Comparison of ENCODE assay signal across 8 cellular contexts in genomic region chr15:96333194-96334016, GRCh38. TPM values are rescaled to one million over a fixed set of nuclear protein-coding genes. Genes with fewer than 3 reads are reported as not detected.
A peak's percentile ranks its signal among the peaks of the same experiment; 100 is the strongest.
DNase-seq lines count a peak whose midpoint lies in the region; ATAC-seq and TF ChIP-seq lines count a peak whose summit lies in the region.

No MANE protein-coding gene starts in this region.

- H3K9me3 ChIP-seq in RWPE2 (ENCODE audit: severe bottlenecking), result no peaks in the 10 kb centered on the region
- peaks cover 0 to 4% of the 10 kb centered on the region in 2 donors for H3K9me3 ChIP-seq in esophagus (ENCODE audit: control insufficient read depth in 2 of 2, insufficient read depth in 1 of 2, low read depth in 1 of 2, low read length in 1 of 2)

- H3K27ac ChIP-seq in RWPE2 (ENCODE audit: poor library complexity, severe bottlenecking) (peak overlapping the region; percentile 88), esophagus (ENCODE audit: low read depth in 2 of 2, low read length in 1 of 2) (peak overlapping the region; percentile 75 to 93)

- WGBS in esophagus, 2 donors, result 5 to 11% methylated on average over 57 to 62 of the region's 62 CpGs

- peak overlapping the region; percentile 94 to 97 (median 95) for H3K4me3 Mint-ChIP-seq in nephron

- H3K36me3 Mint-ChIP-seq in nephron (ENCODE audit: low read depth), result peaks cover 68% of the 10 kb centered on the region

- peaks cover 49% of the 10 kb centered on the region for H3K36me3 ChIP-seq in RWPE2 (ENCODE audit: low read depth)
- peaks cover 0 to 7% of the 10 kb centered on the region in 2 donors for H3K36me3 ChIP-seq in esophagus (ENCODE audit: control insufficient read depth in 2 of 2, insufficient read depth in 2 of 2, low read length in 1 of 2)

- ATAC-seq in RWPE2 (ENCODE audit: low read depth) (peak; percentile 3), GM19023 (IDR thresholded peaks at IDR 0.05; ENCODE audit: unreplicated experiment) (no peak), GM21737 (IDR thresholded peaks at IDR 0.05; ENCODE audit: unreplicated experiment) (no peak)

- H3K27me3 ChIP-seq in RWPE2 (ENCODE audit: insufficient read depth, poor library complexity, severe bottlenecking) (no peaks in the 10 kb centered on the region), esophagus (ENCODE audit: control insufficient read depth in 1 of 2, insufficient read depth in 2 of 2, low read length in 2 of 2) (no peaks in the 10 kb centered on the region)

- H3K4me1 Mint-ChIP-seq in nephron, result peaks cover 18% of the 10 kb centered on the region

- H3K4me3 ChIP-seq in RWPE2 (ENCODE audit: severe bottlenecking) (peak overlapping the region; percentile 86), esophagus (ENCODE audit: low read depth in 1 of 2, low read length in 2 of 2) (peak overlapping the region; percentile 53 to 67)

- no peak for TF ChIP-seq CTCF in RWPE2 (IDR thresholded peaks at IDR 0.05; ENCODE audit: poor library complexity, severe bottlenecking)
- TF ChIP-seq CTCF in nephron (IDR thresholded peaks at IDR 0.05; ENCODE audit: unreplicated experiment in 3 of 3), result no peak

- H3K4me1 ChIP-seq in RWPE2 (ENCODE audit: insufficient read depth, poor library complexity, severe bottlenecking) (peaks cover 32% of the 10 kb centered on the region), esophagus (ENCODE audit: control insufficient read depth in 2 of 2, insufficient read depth in 2 of 2, low read length in 1 of 2) (peaks cover 0 to 4% of the 10 kb centered on the region in 2 donors)

- DNase-seq in NCI-H345 (lab: John Stamatoyannopoulos, UW) (peak; percentile 20), NCI-H345 treated with DMSO at 0.1 percent for 48 hours (lab: John Stamatoyannopoulos, UW; ENCODE audit: unreplicated experiment) (no peak), RWPE2 (ENCODE audit: low spot score) (no peak)
- no peak for DNase-seq in activated CD8-positive, alpha-beta memory T cell treated with anti-CD3 and anti-CD28 coated beads for 24 hours

- peak overlapping the region; percentile 96 to 100 (median 97) for H3K27ac Mint-ChIP-seq in nephron

- peaks cover 11% of the 10 kb centered on the region for H3K27me3 Mint-ChIP-seq in nephron (ENCODE audit: low read depth)

- peaks cover 2% of the 10 kb centered on the region for H3K9me3 Mint-ChIP-seq in nephron

RNA-seq across cellular contexts. Expression of gene NR2F2, which starts 2.9 kb away (rescaled TPM):
- polyA plus RNA-seq in esophagus, result 1 to 10 TPM; 5.0 to 9.3 TPM
